Comparison of ENCODE assay signal across 24 cellular contexts in genomic region chrX:39760930-39761329, GRCh38.
DNase-seq lines count a peak whose midpoint lies in the region; ATAC-seq, FAIRE-seq and TF ChIP-seq lines count a peak whose summit lies in the region.
"Had no signal": no experiment of that assay in that cellular context is flagged by ENCODE, and none has a peak within 500 bp of the region (broad histone marks: within the 10 kb centered on the region; RNA-seq: fewer than 3 reads in every experiment).

No MANE protein-coding gene starts in this region.

- H3K27ac ChIP-seq in astrocyte (ENCODE audit: low read depth, low read length): no peak overlapping the region
- H3K27ac ChIP-seq in trophoblast cell (ENCODE audit: low read depth, low read length): no peak overlapping the region
- H3K27ac ChIP-seq: SK-N-MC had no signal

- no peak overlapping the region for H2BK5ac ChIP-seq in trophoblast cell (ENCODE audit: low read depth, low read length, poor library complexity)

- WGBS in trophoblast cell (ENCODE audit: extremely low coverage, insufficient coverage, insufficient read length): no CpG with 5 or more reads among the region's 3 CpGs

- POLR2A ChIA-PET in activated CD4-positive, alpha-beta T cell treated with anti-CD3 and anti-CD28 coated beads, Interleukin-2, amount 10 ng/mL, durations not matched to agents 7 days and 5 days (lab: Charles Lee): no interaction called here

- no peak overlapping the region for H3K9ac ChIP-seq in astrocyte (ENCODE audit: low read length)
- no peak overlapping the region for H3K9ac ChIP-seq in trophoblast cell (ENCODE audit: low read length)

- no peak overlapping the region for H3K4ac ChIP-seq in trophoblast cell (ENCODE audit: low read depth, low read length)

- H3K9me3 ChIP-seq in astrocyte (ENCODE audit: insufficient read depth, low read depth, low read length): no peaks in the 10 kb centered on the region
- no peaks in the 10 kb centered on the region for H3K9me3 ChIP-seq in trophoblast cell (ENCODE audit: insufficient read depth, low read depth, low read length)
- H3K9me3 ChIP-seq: esophagus squamous epithelium, MG63, Peyer's patch had no signal

- H2AK5ac ChIP-seq in trophoblast cell (ENCODE audit: low read length): no peak overlapping the region

- H3K14ac ChIP-seq in trophoblast cell (ENCODE audit: low read length): peak overlapping the region; percentile 32

- H3K18ac ChIP-seq in trophoblast cell (ENCODE audit: low read length): no peak overlapping the region

- peaks cover 13% of the 10 kb centered on the region for H3K4me1 Mint-ChIP-seq in activated CD4-positive, alpha-beta T cell treated with anti-CD3 and anti-CD28 coated beads, Interleukin-2, amount 10 ng/mL, durations not matched to agents 7 days and 5 days
- peaks cover 43% of the 10 kb centered on the region for H3K4me1 Mint-ChIP-seq in astrocyte (ENCODE audit: low read depth, unreplicated experiment)
- H3K4me1 Mint-ChIP-seq: natural killer cell had no signal

- no peak overlapping the region for H3K27ac Mint-ChIP-seq in activated CD4-positive, alpha-beta T cell treated with anti-CD3 and anti-CD28 coated beads, Interleukin-2, amount 10 ng/mL, durations not matched to agents 7 days and 5 days
- peak overlapping the region; percentile 83 for H3K27ac Mint-ChIP-seq in astrocyte (ENCODE audit: unreplicated experiment)
- H3K27ac Mint-ChIP-seq: CD14-positive monocyte, natural killer cell had no signal

- DNase-seq in activated CD4-positive, alpha-beta T cell treated with anti-CD3 and anti-CD28 coated beads, Interleukin-2, amount 50 U/mL, for 48 hours: peak; percentile 10 to 26
- no peak for DNase-seq in activated CD4-positive, alpha-beta T cell treated with anti-CD3 and anti-CD28 coated beads, Interleukin-2, amount 10 ng/mL, durations not matched to agents 7 days and 5 days
- peak; percentile 38 for DNase-seq in M059J (ENCODE audit: low read depth)
- peak; percentile 25 for DNase-seq in astrocyte (ENCODE audit: low read depth)
- no peak for DNase-seq in trophoblast cell
- no peak for DNase-seq in T-helper 1 cell
- DNase-seq: ACHN; activated CD4-positive, CD25-positive, alpha-beta regulatory T cell; aorta; DMS 273 treated with DMSO at 0.1 percent for 48 hours; effector memory CD4-positive, alpha-beta T cell; esophagus squamous epithelium; left cardiac atrium; mesendoderm; MG63; natural killer cell; NCI-H146; NCI-H2171 treated with DMSO at 0.1 percent for 48 hours; Peyer's patch; T-helper 9 cell had no signal

- H3K36me3 Mint-ChIP-seq in activated CD4-positive, alpha-beta T cell treated with anti-CD3 and anti-CD28 coated beads, Interleukin-2, amount 10 ng/mL, durations not matched to agents 7 days and 5 days (ENCODE audit: low read depth): no peaks in the 10 kb centered on the region
- H3K36me3 Mint-ChIP-seq in astrocyte (ENCODE audit: low read depth, unreplicated experiment): no peaks in the 10 kb centered on the region
- H3K36me3 Mint-ChIP-seq: CD14-positive monocyte, natural killer cell had no signal

- no peak overlapping the region for H3K4me3 ChIP-seq in astrocyte (ENCODE audit: insufficient read depth, low read depth, low read length)
- no peak overlapping the region for H3K4me3 ChIP-seq in trophoblast cell (ENCODE audit: low read depth, low read length)
- H3K4me3 ChIP-seq: esophagus squamous epithelium, MG63, Peyer's patch, SK-N-MC had no signal

- peak overlapping the region; percentile 79 for H2BK12ac ChIP-seq in trophoblast cell (ENCODE audit: low read length)

- H4K91ac ChIP-seq in trophoblast cell (ENCODE audit: low read depth, low read length): peak overlapping the region; percentile 76

- H3K4me1 ChIP-seq in astrocyte (ENCODE audit: insufficient read depth, low read length): peaks cover 61% of the 10 kb centered on the region
- peaks cover 38 to 50% of the 10 kb centered on the region in 2 experiments for H3K4me1 ChIP-seq in trophoblast cell (ENCODE audit: control insufficient read depth in 1 of 2, insufficient read depth in 2 of 2, low read length in 2 of 2)
- H3K4me1 ChIP-seq: Peyer's patch had no signal

- H4K20me1 ChIP-seq in astrocyte (ENCODE audit: insufficient read depth, low read length): no peaks in the 10 kb centered on the region

- H4K8ac ChIP-seq in trophoblast cell (ENCODE audit: low read depth, low read length): no peak overlapping the region

- CTCF ChIA-PET in activated CD4-positive, alpha-beta T cell treated with anti-CD3 and anti-CD28 coated beads, Interleukin-2, amount 10 ng/mL, durations not matched to agents 7 days and 5 days (lab: Charles Lee): no interaction called here

- H3K79me1 ChIP-seq in trophoblast cell (ENCODE audit: low read length): peaks cover 28% of the 10 kb centered on the region

- H2AFZ ChIP-seq in astrocyte (ENCODE audit: low read depth, low read length) (no peak overlapping the region), trophoblast cell (ENCODE audit: insufficient read depth, low read length, poor library complexity) (no peak overlapping the region)

- H3K79me2 ChIP-seq in astrocyte (ENCODE audit: insufficient read depth, low read length) (no peaks in the 10 kb centered on the region), trophoblast cell (ENCODE audit: control insufficient read depth, insufficient read depth, low read length, poor library complexity) (no peaks in the 10 kb centered on the region)

- no peak overlapping the region for H3K4me3 Mint-ChIP-seq in activated CD4-positive, alpha-beta T cell treated with anti-CD3 and anti-CD28 coated beads, Interleukin-2, amount 10 ng/mL, durations not matched to agents 7 days and 5 days
- H3K4me3 Mint-ChIP-seq in astrocyte (ENCODE audit: unreplicated experiment): no peak overlapping the region
- H3K4me3 Mint-ChIP-seq: CD14-positive monocyte, natural killer cell had no signal

- no peaks in the 10 kb centered on the region for H3K27me3 Mint-ChIP-seq in activated CD4-positive, alpha-beta T cell treated with anti-CD3 and anti-CD28 coated beads, Interleukin-2, amount 10 ng/mL, durations not matched to agents 7 days and 5 days
- no peaks in the 10 kb centered on the region for H3K27me3 Mint-ChIP-seq in astrocyte (ENCODE audit: low read depth, unreplicated experiment)

- no peak overlapping the region for H4K12ac ChIP-seq in trophoblast cell (ENCODE audit: low read depth, low read length)

- ATAC-seq in HG02938 (IDR thresholded peaks at IDR 0.05; ENCODE audit: unreplicated experiment): no peak
- ATAC-seq in HG03159 (IDR thresholded peaks at IDR 0.05; ENCODE audit: unreplicated experiment): no peak
- ATAC-seq: natural killer cell had no signal

- no peak for TF ChIP-seq CTCF in astrocyte (IDR thresholded peaks at IDR 0.05; ENCODE audit: insufficient read depth, low read depth, low read length)

- no peak overlapping the region for H2BK120ac ChIP-seq in trophoblast cell (ENCODE audit: insufficient read depth, low read length, poor library complexity)

- FAIRE-seq in astrocyte (lab: Jason Lieb, UNC): no peak

- H3K27me3 ChIP-seq in astrocyte (ENCODE audit: insufficient read depth, low read length) (no peaks in the 10 kb centered on the region), trophoblast cell (ENCODE audit: insufficient read depth, low read length) (no peaks in the 10 kb centered on the region)
- H3K27me3 ChIP-seq: esophagus squamous epithelium, MG63, Peyer's patch had no signal

- no peak overlapping the region for H3K23ac ChIP-seq in trophoblast cell (ENCODE audit: low read length)

- H3K36me3 ChIP-seq in astrocyte (ENCODE audit: insufficient read depth, low read length) (no peaks in the 10 kb centered on the region), trophoblast cell (ENCODE audit: control insufficient read depth in 1 of 2, insufficient read depth in 2 of 2, low read length in 2 of 2) (no peaks in the 10 kb centered on the region)
- H3K36me3 ChIP-seq: esophagus squamous epithelium, MG63, Peyer's patch had no signal

- H3K9me3 Mint-ChIP-seq in activated CD4-positive, alpha-beta T cell treated with anti-CD3 and anti-CD28 coated beads, Interleukin-2, amount 10 ng/mL, durations not matched to agents 7 days and 5 days: no peaks in the 10 kb centered on the region
- no peaks in the 10 kb centered on the region for H3K9me3 Mint-ChIP-seq in astrocyte (ENCODE audit: unreplicated experiment)
- H3K9me3 Mint-ChIP-seq: natural killer cell had no signal

- H3K4me2 ChIP-seq in astrocyte (ENCODE audit: low read length): peak overlapping the region; percentile 15
- no peak overlapping the region for H3K4me2 ChIP-seq in trophoblast cell (ENCODE audit: low read length)

Comparison
In these comparisons a context has a peak if more than half of its experiments do, and no peak if none do; other contexts are left out.
1. DNase-seq: peak in activated CD4-positive, alpha-beta T cell treated with anti-CD3 and anti-CD28 coated beads, Interleukin-2, amount 50 U/mL, for 48 hours (2 of 2), M059J (single experiment) and astrocyte (single experiment); none in activated CD4-positive, alpha-beta T cell treated with anti-CD3 and anti-CD28 coated beads, Interleukin-2, amount 10 ng/mL, durations not matched to agents 7 days and 5 days (single experiment), trophoblast cell (0 of 2) and T-helper 1 cell (0 of 5).